In the genomic region with DNA sequence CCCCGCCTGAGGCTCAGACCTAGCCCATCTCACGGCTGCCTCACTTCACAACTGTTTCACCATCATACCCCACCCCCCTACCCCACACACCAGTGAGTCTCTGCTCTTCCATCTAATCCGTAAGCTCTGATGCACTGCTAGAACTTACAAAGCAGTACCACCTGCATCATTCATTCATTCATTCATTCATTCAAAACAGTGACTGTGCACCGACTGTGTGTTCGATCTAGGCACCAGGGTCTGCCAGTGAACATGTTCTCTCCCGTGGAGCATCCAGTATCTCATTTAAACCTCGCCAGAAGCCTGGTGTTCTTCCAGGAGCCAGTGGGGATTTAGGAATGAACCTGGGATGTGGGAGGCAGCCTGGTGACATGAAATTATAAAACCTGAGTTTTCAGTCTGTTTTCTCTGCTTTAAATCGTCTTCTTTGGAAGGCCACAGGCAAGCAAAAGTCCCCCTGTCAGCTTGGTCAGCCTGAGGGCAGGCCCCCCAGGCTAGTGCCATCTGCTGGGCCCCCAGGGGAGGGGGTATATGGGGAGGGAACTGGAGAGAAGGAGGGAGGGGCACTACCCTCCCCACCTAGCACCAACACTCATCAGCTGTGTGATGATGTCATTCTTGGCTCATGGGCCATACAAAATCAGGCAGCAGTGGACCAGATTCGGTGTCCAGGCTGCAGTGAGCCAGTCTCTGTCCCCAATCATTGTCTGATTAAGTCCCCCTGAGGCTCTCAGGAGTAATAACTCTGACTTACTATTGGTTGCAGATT, we compare ENCODE assay signal across 27 cellular contexts. TPM values are rescaled to one million over a fixed set of nuclear protein-coding genes. Genes with fewer than 3 reads are reported as not detected.
"Had no signal": no experiment of that assay in that cellular context is flagged by ENCODE, and none has a peak within 500 bp of the region (broad histone marks: within the 10 kb centered on the region; RNA-seq: fewer than 3 reads in every experiment).

No MANE protein-coding gene starts in this region.

- ATAC-seq: activated CD4-positive, alpha-beta T cell treated with anti-CD3 and anti-CD28 coated beads for 36 hours; left lobe of liver; naive thymus-derived CD4-positive, alpha-beta T cell; sciatic nerve; stimulated activated naive B cell treated with anti-CD40 and anti-IgM and Interleukin-4, amounts not matched to agents 10 μg/mL and 1 μg/mL and 100 μg/mL, for 72 hours; WTC11 had no signal

- H3K4me3 Mint-ChIP-seq: activated CD4-positive, alpha-beta T cell treated with anti-CD3 and anti-CD28 coated beads for 36 hours; activated naive CD8-positive, alpha-beta T cell; activated T-helper 1 cell treated with anti-CD3 and anti-CD28 coated beads, Interleukin-12 subunit alpha, Interleukin-12 subunit beta, Interleukin-2, Interleukin-4 antibody, amounts not matched to agents 30 ng/mL and 10 ng/mL and 1 ng/mL, durations not matched to agents 14 hours and 24 hours and 36 hours; naive thymus-derived CD4-positive, alpha-beta T cell; neural crest cell; stimulated activated naive B cell treated with anti-CD40 and anti-IgM and Interleukin-4, amounts not matched to agents 10 μg/mL and 1 μg/mL and 100 μg/mL, for 72 hours; T-helper 1 cell treated with Interleukin-12 subunit alpha and Interleukin-12 subunit beta and Interleukin-4 antibody, amounts not matched to agents 30 μg/mL and 1 μg/mL, for 36 hours; WTC11 had no signal

- H3K4me1 ChIP-seq: uterus had no signal

- H3K36me3 ChIP-seq: uterus had no signal

- H3K9me3 Mint-ChIP-seq: activated T-helper 1 cell treated with anti-CD3 and anti-CD28 coated beads, Interleukin-12 subunit alpha, Interleukin-12 subunit beta, Interleukin-2, Interleukin-4 antibody, amounts not matched to agents 30 ng/mL and 10 ng/mL and 1 ng/mL, durations not matched to agents 14 hours and 24 hours and 36 hours; naive thymus-derived CD4-positive, alpha-beta T cell; neural crest cell; stimulated activated naive B cell treated with anti-CD40 and anti-IgM and Interleukin-4, amounts not matched to agents 10 μg/mL and 1 μg/mL and 100 μg/mL, for 72 hours; T-helper 1 cell treated with Interleukin-12 subunit alpha and Interleukin-12 subunit beta and Interleukin-4 antibody, amounts not matched to agents 30 μg/mL and 1 μg/mL, for 36 hours; WTC11 had no signal

- DNase-seq: activated CD4-positive, alpha-beta T cell treated with anti-CD3 and anti-CD28 coated beads for 36 hours; activated CD4-positive, alpha-beta T cell treated with anti-CD3 and anti-CD28 coated beads, Interleukin-2, amount 50 U/mL, for 48 hours; amniotic stem cell; cerebellar nuclear complex; naive thymus-derived CD4-positive, alpha-beta T cell; stimulated activated CD4-positive, alpha-beta T cell treated with anti-CD3 and anti-CD28 coated beads, Interleukin-15, amount 100 ng/mL, for 24 hours; stimulated activated naive B cell treated with anti-CD40 and anti-IgM and Interleukin-4, amounts not matched to agents 10 μg/mL and 1 μg/mL and 100 μg/mL, for 72 hours; T1000; trophoblast cell; uterus had no signal

- H3K27ac Mint-ChIP-seq: activated CD4-positive, alpha-beta T cell treated with anti-CD3 and anti-CD28 coated beads for 36 hours; activated naive CD8-positive, alpha-beta T cell; activated T-helper 1 cell treated with anti-CD3 and anti-CD28 coated beads, Interleukin-12 subunit alpha, Interleukin-12 subunit beta, Interleukin-2, Interleukin-4 antibody, amounts not matched to agents 30 ng/mL and 10 ng/mL and 1 ng/mL, durations not matched to agents 14 hours and 24 hours and 36 hours; T-helper 1 cell treated with Interleukin-12 subunit alpha and Interleukin-12 subunit beta and Interleukin-4 antibody, amounts not matched to agents 30 μg/mL and 1 μg/mL, for 36 hours; WTC11 had no signal

- H3K27me3 Mint-ChIP-seq: activated CD4-positive, alpha-beta T cell treated with anti-CD3 and anti-CD28 coated beads for 36 hours; activated naive CD8-positive, alpha-beta T cell had no signal

- H3K27me3 ChIP-seq: uterus had no signal

- H3K4me2 ChIP-seq: smooth muscle cell had no signal

- H3K27ac ChIP-seq: coronary artery, epithelial cell of prostate, uterus had no signal

- H3K36me3 Mint-ChIP-seq: activated naive CD8-positive, alpha-beta T cell; stimulated activated naive B cell treated with anti-CD40 and anti-IgM and Interleukin-4, amounts not matched to agents 10 μg/mL and 1 μg/mL and 100 μg/mL, for 72 hours; WTC11 had no signal

- H3K4me3 ChIP-seq: coronary artery, lung, smooth muscle cell, uterus had no signal

- H3K9me3 ChIP-seq: uterus had no signal

RNA-seq across cellular contexts. Expression of a gene that starts 18.4 kb away (rescaled TPM):
- total RNA-seq: fibroblast of lung, glomerular endothelial cell, kidney epithelial cell, neural crest cell, osteoblast, posterior vena cava, renal cortical epithelial cell, sciatic nerve, smooth muscle cell, uterus had no signal
- polyA plus RNA-seq: fibroblast of lung; naive thymus-derived CD4-positive, alpha-beta T cell; smooth muscle cell had no signal

RNA-seq across cellular contexts. Expression of a gene that starts 58.6 kb away (rescaled TPM):
- total RNA-seq: fibroblast of lung, osteoblast, renal cortical epithelial cell had no signal
